ENCODE assay signal across 22 cellular contexts in genomic region chr1:109350650-109351049, GRCh38. TPM values are rescaled to one million over a fixed set of nuclear protein-coding genes. Genes with fewer than 3 reads are reported as not detected.
"Had no signal": no experiment of that assay in that cellular context is flagged by ENCODE, and none has a peak within 500 bp of the region (broad histone marks: within the 10 kb centered on the region; RNA-seq: fewer than 3 reads in every experiment).

No MANE protein-coding gene starts in this region.

- H3K36me3 ChIP-seq: uterus had no signal

- H3K27me3 ChIP-seq: sigmoid colon, thyroid gland, uterus had no signal

- H3K27ac ChIP-seq: epithelial cell of prostate, left ventricle myocardium inferior, sigmoid colon, thyroid gland, uterus had no signal

- H3K4me1 ChIP-seq: sigmoid colon, uterus had no signal

- ATAC-seq: activated CD8-positive, alpha-beta T cell treated with anti-CD3 and anti-CD28 coated beads for 36 hours; activated T-helper 17 cell treated with anti-CD3 and anti-CD28 coated beads, Interleukin-2, amount 50 U/mL, for 72 hours; naive thymus-derived CD8-positive, alpha-beta T cell; stimulated activated naive B cell treated with anti-CD40 and anti-IgM and Interleukin-4, amounts not matched to agents 10 μg/mL and 1 μg/mL and 100 μg/mL, for 72 hours had no signal

- H3K4me3 ChIP-seq: left ventricle myocardium inferior, sigmoid colon, thyroid gland, uterus had no signal

- H3K9me3 ChIP-seq: left ventricle myocardium inferior, sigmoid colon, thyroid gland, uterus had no signal

- DNase-seq: activated CD4-positive, alpha-beta T cell treated with anti-CD3 and anti-CD28 coated beads for 48 hours; activated CD4-positive, CD25-positive, alpha-beta regulatory T cell; activated CD8-positive, alpha-beta T cell treated with anti-CD3 and anti-CD28 coated beads for 36 hours; activated naive CD4-positive, alpha-beta T cell; activated naive CD8-positive, alpha-beta T cell treated with anti-CD3 and anti-CD28 coated beads for 36 hours; activated T-cell treated with anti-CD3 and anti-CD28 coated beads, Interleukin-2, amount 50 U/mL, for 1 hour; amniotic stem cell; endodermal cell; foreskin melanocyte; glutamatergic neuron; left ventricle myocardium inferior; naive thymus-derived CD8-positive, alpha-beta T cell; posterior cingulate gyrus; sigmoid colon; stimulated activated naive B cell treated with anti-CD40 and anti-IgM and Interleukin-4, amounts not matched to agents 10 μg/mL and 1 μg/mL and 100 μg/mL, for 72 hours; T-helper 1 cell; T-helper 9 cell; thyroid gland; uterus had no signal

RNA-seq across cellular contexts. Expression of gene MYBPHL, which starts 43.8 kb away (rescaled TPM):
- total RNA-seq: activated CD8-positive, alpha-beta T cell treated with anti-CD3 and anti-CD28 coated beads for 36 hours; activated naive CD8-positive, alpha-beta T cell treated with anti-CD3 and anti-CD28 coated beads for 36 hours; activated T-helper 17 cell treated with anti-CD3 and anti-CD28 coated beads, Interleukin-2, amount 50 U/mL, for 72 hours; endodermal cell; naive thymus-derived CD8-positive, alpha-beta T cell; renal cortical epithelial cell; sigmoid colon; thyroid gland had no signal
